In genomic region chr12:124560519-124560918, GRCh38 we compare ENCODE assay signal across 24 cellular contexts. TPM values are rescaled to one million over a fixed set of nuclear protein-coding genes. Genes with fewer than 3 reads are reported as not detected.
DNase-seq lines count a peak whose midpoint lies in the region; ATAC-seq and TF ChIP-seq lines count a peak whose summit lies in the region.
"Had no signal": no experiment of that assay in that cellular context is flagged by ENCODE, and none has a peak within 500 bp of the region (broad histone marks: within the 10 kb centered on the region; RNA-seq: fewer than 3 reads in every experiment).

No MANE protein-coding gene starts in this region.

- peak overlapping the region; percentile 21 for H3K4me3 ChIP-seq in DOHH2 (ENCODE audit: low read length)
- no peak overlapping the region for H3K4me3 ChIP-seq in Karpas-422 (ENCODE audit: low read length)
- H3K4me3 ChIP-seq in trophoblast cell (ENCODE audit: low read depth, low read length): no peak overlapping the region
- H3K4me3 ChIP-seq: A549, lung had no signal

- DNase-seq in Karpas-422 (no peak), trophoblast cell (no peak), T-cell (no peak), NCI-H82 (lab: John Stamatoyannopoulos, UW) (no peak)
- DNase-seq: activated CD4-positive, alpha-beta T cell treated with anti-CD3 and anti-CD28 coated beads for 36 hours; AML-193; amniotic stem cell; brain microvascular endothelial cell; CD8-positive, alpha-beta T cell; hippocampal formation; left cardiac atrium; naive thymus-derived CD8-positive, alpha-beta T cell; NCI-H2029; NCI-H526; Right ventricle myocardium superior; stimulated activated naive CD4-positive, alpha-beta T cell had no signal

- H4K20me1 ChIP-seq in DOHH2 (ENCODE audit: control insufficient read depth, insufficient read depth, low read depth, low read length) (peaks cover 61% of the 10 kb centered on the region), Karpas-422 (ENCODE audit: insufficient read depth, low read depth, low read length) (peaks cover 91% of the 10 kb centered on the region)

- H3K9me3 Mint-ChIP-seq in dendritic cell treated with granulocyte-macrophage colony-stimulating factor and Interleukin-4, amounts not matched to agents 40 ng/mL and 50 ng/mL, for 4 days: no peaks in the 10 kb centered on the region
- no peaks in the 10 kb centered on the region for H3K9me3 Mint-ChIP-seq in T-cell
- H3K9me3 Mint-ChIP-seq: activated naive CD4-positive, alpha-beta T cell treated with anti-CD3 and anti-CD28 coated beads, Interleukin-2, amount 50 U/mL, for 24 hours; activated T-helper 2 cell treated with anti-CD3 and anti-CD28 coated beads, Interferon-gamma antibody, Interleukin-2, Interleukin-4, amounts not matched to agents 10 μg/mL and 5 μg/mL and 100 μg/mL, durations not matched to agents 14 hours and 24 hours and 36 hours; CD8-positive, alpha-beta T cell; naive thymus-derived CD8-positive, alpha-beta T cell had no signal

- peaks cover 69% of the 10 kb centered on the region for H3K36me3 Mint-ChIP-seq in dendritic cell treated with granulocyte-macrophage colony-stimulating factor and Interleukin-4, amounts not matched to agents 40 ng/mL and 50 ng/mL, for 4 days (ENCODE audit: low read depth)
- no peaks in the 10 kb centered on the region for H3K36me3 Mint-ChIP-seq in T-cell
- H3K36me3 Mint-ChIP-seq: CD8-positive, alpha-beta T cell had no signal

- H3K27ac ChIP-seq in DOHH2 (ENCODE audit: low read depth, low read length) (no peak overlapping the region), Karpas-422 (ENCODE audit: low read length) (peak overlapping the region; percentile 46; the same call in 1 of the 2 replicates), trophoblast cell (ENCODE audit: low read depth, low read length) (no peak overlapping the region)
- H3K27ac ChIP-seq: A549, brain microvascular endothelial cell had no signal

- H2BK120ac ChIP-seq in trophoblast cell (ENCODE audit: insufficient read depth, low read length, poor library complexity): no peak overlapping the region

- WGBS in trophoblast cell (ENCODE audit: extremely low coverage, insufficient coverage, insufficient read length): no CpG with 5 or more reads among the region's 15 CpGs

- H3K4me1 ChIP-seq in DOHH2 (ENCODE audit: control insufficient read depth, low read length) (peaks cover 45% of the 10 kb centered on the region), Karpas-422 (ENCODE audit: low read length) (peaks cover 74% of the 10 kb centered on the region), trophoblast cell (ENCODE audit: control insufficient read depth in 1 of 2, insufficient read depth in 2 of 2, low read length in 2 of 2) (peaks cover 16 to 23% of the 10 kb centered on the region in 2 experiments)

- H2AFZ ChIP-seq in Karpas-422 (ENCODE audit: low read length): no peak overlapping the region
- H2AFZ ChIP-seq in trophoblast cell (ENCODE audit: insufficient read depth, low read length, poor library complexity): no peak overlapping the region

- no peaks in the 10 kb centered on the region for H3K9me3 ChIP-seq in DOHH2 (ENCODE audit: control insufficient read depth, insufficient read depth, low read length)
- no peaks in the 10 kb centered on the region for H3K9me3 ChIP-seq in Karpas-422 (ENCODE audit: low read length)
- no peaks in the 10 kb centered on the region for H3K9me3 ChIP-seq in trophoblast cell (ENCODE audit: insufficient read depth, low read depth, low read length)
- H3K9me3 ChIP-seq: A549 had no signal

- H3K79me2 ChIP-seq in DOHH2 (ENCODE audit: control insufficient read depth, low read length): peaks cover 98% of the 10 kb centered on the region
- peaks cover 99% of the 10 kb centered on the region for H3K79me2 ChIP-seq in Karpas-422 (ENCODE audit: low read length)
- H3K79me2 ChIP-seq in trophoblast cell (ENCODE audit: control insufficient read depth, insufficient read depth, low read length, poor library complexity): peaks cover 60% of the 10 kb centered on the region

- peaks cover 19% of the 10 kb centered on the region; the same call in 1 of the 2 replicates for H3K36me3 ChIP-seq in DOHH2 (ENCODE audit: control insufficient read depth, low read length)
- H3K36me3 ChIP-seq in Karpas-422 (ENCODE audit: insufficient read depth, low read length): peaks cover 7% of the 10 kb centered on the region; the same call in 1 of the 2 replicates
- peaks cover 9 to 14% of the 10 kb centered on the region in 2 experiments for H3K36me3 ChIP-seq in trophoblast cell (ENCODE audit: control insufficient read depth in 1 of 2, insufficient read depth in 2 of 2, low read length in 2 of 2)
- H3K36me3 ChIP-seq: brain microvascular endothelial cell had no signal

- H3K9me2 ChIP-seq in DOHH2 (replicated peaks; ENCODE audit: control insufficient read depth, low read length) (no peaks in the 10 kb centered on the region), Karpas-422 (replicated peaks; ENCODE audit: insufficient read depth, low read length) (no peaks in the 10 kb centered on the region)

- no peak overlapping the region for H2BK5ac ChIP-seq in trophoblast cell (ENCODE audit: low read depth, low read length, poor library complexity)

- ATAC-seq in GM19463 (IDR thresholded peaks at IDR 0.05; ENCODE audit: unreplicated experiment): no peak
- ATAC-seq in T-cell (replicated peaks in 1 of 4): no peak
- ATAC-seq in HG03025 (IDR thresholded peaks at IDR 0.05; ENCODE audit: low FRiP score, unreplicated experiment): no peak
- ATAC-seq: A549; activated CD4-positive, alpha-beta T cell treated with anti-CD3 and anti-CD28 coated beads for 36 hours; CD8-positive, alpha-beta T cell; left cardiac atrium; naive thymus-derived CD8-positive, alpha-beta T cell had no signal

- H3K27me3 ChIP-seq in DOHH2 (ENCODE audit: control insufficient read depth, low read length) (no peaks in the 10 kb centered on the region), Karpas-422 (ENCODE audit: low read length) (no peaks in the 10 kb centered on the region), trophoblast cell (ENCODE audit: insufficient read depth, low read length) (no peaks in the 10 kb centered on the region)
- H3K27me3 ChIP-seq: brain microvascular endothelial cell had no signal

- H3K4me1 Mint-ChIP-seq in dendritic cell treated with granulocyte-macrophage colony-stimulating factor and Interleukin-4, amounts not matched to agents 40 ng/mL and 50 ng/mL, for 4 days (ENCODE audit: low read depth): peaks cover 97% of the 10 kb centered on the region
- peaks cover 44 to 64% (median 56%) of the 10 kb centered on the region in 3 donors for H3K4me1 Mint-ChIP-seq in T-cell

- H4K91ac ChIP-seq in trophoblast cell (ENCODE audit: low read depth, low read length): no peak overlapping the region

- H2BK12ac ChIP-seq in trophoblast cell (ENCODE audit: low read length): no peak overlapping the region

- peaks cover 2% of the 10 kb centered on the region for H3K79me1 ChIP-seq in trophoblast cell (ENCODE audit: low read length)

- no peaks in the 10 kb centered on the region; the same call in 1 of the 2 replicates for H3F3A ChIP-seq in DOHH2 (ENCODE audit: control insufficient read depth, insufficient read depth)

- H3K18ac ChIP-seq in trophoblast cell (ENCODE audit: low read length): no peak overlapping the region

- TF ChIP-seq CTCF in DOHH2 (IDR thresholded peaks at IDR 0.05; ENCODE audit: low read depth, low read length, poor library complexity, severe bottlenecking): no peak

- H4K12ac ChIP-seq in trophoblast cell (ENCODE audit: low read depth, low read length): no peak overlapping the region

- CTCF ChIA-PET in T-cell (lab: Charles Lee): interaction anchor here in 1 of 2 donors (0.5 kb wide), 1 partner anchor 14 kb away, joined by 3 read pairs; no protein-coding TSS in a partner anchor

- H3K4ac ChIP-seq in trophoblast cell (ENCODE audit: low read depth, low read length): peak overlapping the region; percentile 72

- intact Hi-C loops in dendritic cell treated with granulocyte-macrophage colony-stimulating factor and Interleukin-4, amounts not matched to agents 40 ng/mL and 50 ng/mL, for 4 days (cut with micrococcal nuclease): loop anchor here (5.0 kb wide), 1 partner anchor 103 kb away; no protein-coding TSS in a partner anchor

- no peak overlapping the region for H3K23ac ChIP-seq in trophoblast cell (ENCODE audit: low read length)

- H3K14ac ChIP-seq in trophoblast cell (ENCODE audit: low read length): no peak overlapping the region

- no peak overlapping the region for H3K9ac ChIP-seq in Karpas-422 (ENCODE audit: low read length)
- no peak overlapping the region for H3K9ac ChIP-seq in trophoblast cell (ENCODE audit: low read length)

- peak overlapping the region; percentile 67 for H3K4me2 ChIP-seq in DOHH2 (ENCODE audit: low read length)
- H3K4me2 ChIP-seq in Karpas-422 (ENCODE audit: low read depth, low read length, poor library complexity, severe bottlenecking): peak overlapping the region; percentile 42
- no peak overlapping the region for H3K4me2 ChIP-seq in trophoblast cell (ENCODE audit: low read length)
- H3K4me2 ChIP-seq: A549 had no signal

- H3K27me3 Mint-ChIP-seq in dendritic cell treated with granulocyte-macrophage colony-stimulating factor and Interleukin-4, amounts not matched to agents 40 ng/mL and 50 ng/mL, for 4 days: no peaks in the 10 kb centered on the region
- no peaks in the 10 kb centered on the region for H3K27me3 Mint-ChIP-seq in T-cell
- H3K27me3 Mint-ChIP-seq: activated CD4-positive, alpha-beta T cell treated with anti-CD3 and anti-CD28 coated beads for 36 hours; activated naive CD4-positive, alpha-beta T cell treated with anti-CD3 and anti-CD28 coated beads, Interleukin-2, amount 50 U/mL, for 24 hours; naive thymus-derived CD8-positive, alpha-beta T cell had no signal

- H3K27ac Mint-ChIP-seq in dendritic cell treated with granulocyte-macrophage colony-stimulating factor and Interleukin-4, amounts not matched to agents 40 ng/mL and 50 ng/mL, for 4 days: peak overlapping the region; percentile 76
- no peak overlapping the region for H3K27ac Mint-ChIP-seq in T-cell
- H3K27ac Mint-ChIP-seq: activated CD4-positive, alpha-beta T cell treated with anti-CD3 and anti-CD28 coated beads for 36 hours; activated T-helper 2 cell treated with anti-CD3 and anti-CD28 coated beads, Interferon-gamma antibody, Interleukin-2, Interleukin-4, amounts not matched to agents 10 μg/mL and 5 μg/mL and 100 μg/mL, durations not matched to agents 14 hours and 24 hours and 36 hours; CD8-positive, alpha-beta T cell had no signal

- no peak overlapping the region for H4K8ac ChIP-seq in trophoblast cell (ENCODE audit: low read depth, low read length)

- no peak overlapping the region for H2AK5ac ChIP-seq in trophoblast cell (ENCODE audit: low read length)

- POLR2A ChIA-PET in T-cell (lab: Charles Lee): no interaction called here

- peak overlapping the region; percentile 65 for H3K4me3 Mint-ChIP-seq in dendritic cell treated with granulocyte-macrophage colony-stimulating factor and Interleukin-4, amounts not matched to agents 40 ng/mL and 50 ng/mL, for 4 days
- no peak overlapping the region for H3K4me3 Mint-ChIP-seq in T-cell
- H3K4me3 Mint-ChIP-seq: activated CD4-positive, alpha-beta T cell treated with anti-CD3 and anti-CD28 coated beads for 36 hours; activated naive CD4-positive, alpha-beta T cell treated with anti-CD3 and anti-CD28 coated beads, Interleukin-2, amount 50 U/mL, for 24 hours; CD8-positive, alpha-beta T cell had no signal

RNA-seq across cellular contexts. Expression of gene NCOR2, which starts 6.9 kb away (rescaled TPM):
- 36.8 and 75.4 TPM in 2 replicates for total RNA-seq in Karpas-422 (2014; rRNA removed; shearing (Covaris generic); ENCODE audit: low replicate concordance)
- 147 and 153 TPM in 2 replicates for polyA plus RNA-seq in trophoblast cell (2013)
- 100 to 1,000 TPM; 108 to 140 (median 127) TPM for total RNA-seq in T-cell
